Comparison of ENCODE assay signal across 19 cellular contexts in genomic region chr9:35054871-35055644, GRCh38. TPM values are rescaled to one million over a fixed set of nuclear protein-coding genes. Genes with fewer than 3 reads are reported as not detected.
DNase-seq lines count a peak whose midpoint lies in the region; ATAC-seq, FAIRE-seq and TF ChIP-seq lines count a peak whose summit lies in the region.
"Had no signal": no experiment of that assay in that cellular context is flagged by ENCODE, and none has a peak within 500 bp of the region (broad histone marks: within the 10 kb centered on the region; RNA-seq: fewer than 3 reads in every experiment).

No MANE protein-coding gene starts in this region.

- 90% methylated on average over 11 of the region's 14 CpGs for WGBS in K562 (ENCODE audit: insufficient coverage, low coverage, missing lambda C conversion rate)

- TF ChIP-seq POLR2A in HCT116 (IDR thresholded peaks at IDR 0.05; ENCODE audit: borderline replicate concordance, extremely low read depth, insufficient read depth, insufficient read length) (no peak), K562 (conservative IDR thresholded peaks at IDR 0.05) (peak; percentile 59; the same call in 1 of the 2 replicates)

- peak overlapping the region; percentile 7 for H3K27ac Mint-ChIP-seq in activated naive CD8-positive, alpha-beta T cell
- H3K27ac Mint-ChIP-seq in activated naive CD8-positive, alpha-beta T cell treated with anti-CD3 and anti-CD28 coated beads, Interleukin-2, amount 50 U/mL, for 24 hours = no peak overlapping the region

- no peaks in the 10 kb centered on the region for H3K9me3 Mint-ChIP-seq in activated naive CD8-positive, alpha-beta T cell (ENCODE audit: low read depth)
- H3K9me3 Mint-ChIP-seq in activated naive CD8-positive, alpha-beta T cell treated with anti-CD3 and anti-CD28 coated beads, Interleukin-2, amount 50 U/mL, for 24 hours = no peaks in the 10 kb centered on the region
- H3K9me3 Mint-ChIP-seq: CD8-positive, alpha-beta memory T cell had no signal

- H3K4me1 Mint-ChIP-seq in activated naive CD8-positive, alpha-beta T cell (ENCODE audit: low read depth) = no peaks in the 10 kb centered on the region
- H3K4me1 Mint-ChIP-seq in activated naive CD8-positive, alpha-beta T cell treated with anti-CD3 and anti-CD28 coated beads, Interleukin-2, amount 50 U/mL, for 24 hours = no peaks in the 10 kb centered on the region

- H3K9me1 ChIP-seq in K562 (ENCODE audit: control insufficient read depth, insufficient read depth, low read length) = no peaks in the 10 kb centered on the region

- RAD21 ChIA-PET in HCT116 (lab: Charles Lee; ENCODE audit: low non-redundant PET in 1 of 2, low total read pairs in 2 of 2, uncharacterized antibody in 2 of 2, unreplicated experiment in 2 of 2) = no interaction called here

- H3K4me3 ChIP-seq in HCT116 (replicated peaks in 1 of 2; ENCODE audit: low read depth in 1 of 2, low read length in 2 of 2) = no peak overlapping the region
- no peak overlapping the region for H3K4me3 ChIP-seq in K562

- TF ChIP-seq RAD21 in HCT116 (IDR thresholded peaks at IDR 0.05; ENCODE audit: low read depth) = no peak
- no peak for TF ChIP-seq RAD21 in K562 (CRISPR knock-in tag; conservative IDR thresholded peaks at IDR 0.05 in 1 of 2, IDR thresholded peaks at IDR 0.05 in 1 of 2)

- TF ChIP-seq CTCF in HCT116 (IDR thresholded peaks at IDR 0.05 in 2 of 3, conservative IDR thresholded peaks at IDR 0.05 in 1 of 3; ENCODE audit: borderline replicate concordance in 1 of 3, insufficient read depth in 1 of 3, low read depth in 2 of 3, low read length in 2 of 3) (no peak), K562 (IDR thresholded peaks at IDR 0.05 in 2 of 3, conservative IDR thresholded peaks at IDR 0.05 in 1 of 3; ENCODE audit: insufficient read depth in 2 of 3, low read depth in 1 of 3, low read length in 3 of 3) (no peak)

- no peak overlapping the region for H3K4me3 Mint-ChIP-seq in activated naive CD8-positive, alpha-beta T cell
- no peak overlapping the region for H3K4me3 Mint-ChIP-seq in activated naive CD8-positive, alpha-beta T cell treated with anti-CD3 and anti-CD28 coated beads, Interleukin-2, amount 50 U/mL, for 24 hours
- H3K4me3 Mint-ChIP-seq: CD8-positive, alpha-beta memory T cell had no signal

- no peaks in the 10 kb centered on the region for H3K9me2 ChIP-seq in HCT116 (ENCODE audit: insufficient read depth)

- H3K9ac ChIP-seq in HCT116 (ENCODE audit: low read length) (no peak overlapping the region), K562 (ENCODE audit: insufficient read depth in 1 of 2, low read depth in 2 of 2, low read length in 2 of 2) (no peak overlapping the region)
- H3K9ac ChIP-seq: KMS-11 had no signal

- H3K27me3 Mint-ChIP-seq in activated naive CD8-positive, alpha-beta T cell = no peaks in the 10 kb centered on the region
- H3K27me3 Mint-ChIP-seq in activated naive CD8-positive, alpha-beta T cell treated with anti-CD3 and anti-CD28 coated beads, Interleukin-2, amount 50 U/mL, for 24 hours = no peaks in the 10 kb centered on the region
- H3K27me3 Mint-ChIP-seq: CD8-positive, alpha-beta memory T cell had no signal

- POLR2A ChIA-PET in HCT116 (lab: Charles Lee) = no interaction called here
- POLR2A ChIA-PET in K562 (lab: Yijun Ruan, JAX) = interaction anchor here (0.9 to 3.8 kb wide), 2 partner anchors 11 to 14 kb away, joined by 3 to 12 read pairs; no protein-coding TSS in a partner anchor

- ATAC-seq in activated naive CD8-positive, alpha-beta T cell treated with anti-CD3 and anti-CD28 coated beads, Interleukin-2, amount 50 U/mL, for 24 hours = no peak
- no peak for ATAC-seq in HCT116
- ATAC-seq in K562 = no peak; the same call in 1 of the 3 replicates
- no peak for ATAC-seq in GM18858 (IDR thresholded peaks at IDR 0.05; ENCODE audit: unreplicated experiment)

- H3K27me3 ChIP-seq in HCT116 (ENCODE audit: insufficient read depth, low read length) (no peaks in the 10 kb centered on the region), K562 (ENCODE audit: control insufficient read depth in 2 of 2, insufficient read depth in 2 of 2, low read length in 2 of 2) (no peaks in the 10 kb centered on the region)

- in situ Hi-C loops in K562 (cut with MboI) = no loop called here

- no peak overlapping the region for H3K27ac ChIP-seq in HCT116 (ENCODE audit: low read depth, low read length)
- no peak overlapping the region for H3K27ac ChIP-seq in K562 (ENCODE audit: extremely low read depth, low read depth, low read length)
- H3K27ac ChIP-seq: KMS-11 had no signal

- no peak overlapping the region for H3K4me2 ChIP-seq in HCT116 (ENCODE audit: low read length)
- no peak overlapping the region for H3K4me2 ChIP-seq in K562 (ENCODE audit: insufficient read depth, low read length)
- H3K4me2 ChIP-seq: KMS-11 had no signal

- TF ChIP-seq EP300 in K562 (IDR thresholded peaks at IDR 0.05; ENCODE audit: low read length) = no peak

- H2AFZ ChIP-seq in HCT116 (ENCODE audit: low read depth, low read length, poor library complexity, severe bottlenecking) = no peak overlapping the region
- H2AFZ ChIP-seq in K562 (ENCODE audit: low read depth, low read length) = no peak overlapping the region

- H3K36me3 ChIP-seq in HCT116 (ENCODE audit: control insufficient read depth in 1 of 2, insufficient read depth in 2 of 2, low read length in 2 of 2) (peaks cover 41 to 45% of the 10 kb centered on the region in 2 experiments), K562 (ENCODE audit: control insufficient read depth, insufficient read depth, low read length) (peaks cover 50% of the 10 kb centered on the region)

- intact Hi-C loops in HCT116 (cut with micrococcal nuclease) (loop anchor here (5.0 kb wide), 1 partner anchor 293 kb away; no protein-coding TSS in a partner anchor), K562 (cut with micrococcal nuclease) (loop anchor here (5.0 kb wide), 2 partner anchors 58 to 158 kb away; a partner anchor contains a TSS)

- FAIRE-seq in K562 (lab: Jason Lieb, UNC) = no peak
- FAIRE-seq: D721Med had no signal

- DNase-seq in activated naive CD8-positive, alpha-beta T cell treated with anti-CD3 and anti-CD28 coated beads, Interleukin-2, amount 50 U/mL, for 24 hours = no peak
- DNase-seq in HCT116 (ENCODE audit: low read depth, low spot score) = no peak
- DNase-seq in K562 (ENCODE audit: extremely low read depth in 1 of 4, low spot score in 3 of 4) = no peak
- DNase-seq in NCI-H510A treated with DMSO at 0.1 percent for 48 hours (lab: John Stamatoyannopoulos, UW) = no peak
- no peak for DNase-seq in NCI-H1092 treated with DMSO at 0.1 percent for 48 hours (lab: John Stamatoyannopoulos, UW)
- DNase-seq: ACHN; C1 segment of cervical spinal cord; CD8-positive, alpha-beta memory T cell; DMS79; HCEC 1CT; MV-4-11; NCI-H1417; NCI-H187; NCI-H2227 treated with DMSO at 0.1 percent for 48 hours; NCI-H524 had no signal

- BruUV-seq in HCT116 (replicated peaks; lab: Mats Ljungman, UMichigan) = TSS peak; percentile 7
- BruUV-seq in K562 (replicated peaks; lab: Mats Ljungman, UMichigan) = no TSS peak

- H3K9me3 ChIP-seq in HCT116 (ENCODE audit: control insufficient read depth in 1 of 2, insufficient read depth in 1 of 2, low read depth in 1 of 2, low read length in 2 of 2) = no peaks in the 10 kb centered on the region
- no peaks in the 10 kb centered on the region for H3K9me3 ChIP-seq in K562 (replicated peaks; ENCODE audit: control insufficient read depth, insufficient read depth, low read depth, low read length)

- H3K4me1 ChIP-seq in HCT116 (ENCODE audit: control insufficient read depth in 1 of 2, insufficient read depth in 2 of 2, low read length in 2 of 2) (no peaks in the 10 kb centered on the region), K562 (replicated peaks in 1 of 2; ENCODE audit: control insufficient read depth in 2 of 2, insufficient read depth in 2 of 2, low read length in 2 of 2) (peaks cover 0 to 2% of the 10 kb centered on the region in 2 experiments; a peak in 2 of 5 replicates)

- H4K20me1 ChIP-seq in HCT116 (ENCODE audit: insufficient read depth) (no peaks in the 10 kb centered on the region; the same call in 1 of the 2 replicates), K562 (replicated peaks; ENCODE audit: control insufficient read depth, insufficient read depth, low read length) (no peaks in the 10 kb centered on the region)

- CTCF ChIA-PET in HCT116 (lab: Charles Lee) = no interaction called here
- CTCF ChIA-PET in K562 (lab: Yijun Ruan, JAX; ENCODE audit: low intra/inter-chr PET ratio) = no interaction called here

- H3K36me3 Mint-ChIP-seq in activated naive CD8-positive, alpha-beta T cell = peaks cover 26% of the 10 kb centered on the region
- H3K36me3 Mint-ChIP-seq in activated naive CD8-positive, alpha-beta T cell treated with anti-CD3 and anti-CD28 coated beads, Interleukin-2, amount 50 U/mL, for 24 hours (ENCODE audit: low read depth) = peaks cover 60% of the 10 kb centered on the region

- peaks cover 11% of the 10 kb centered on the region; the same call in 1 of the 2 replicates for H3K79me2 ChIP-seq in HCT116 (ENCODE audit: insufficient read depth, low read length)
- no peaks in the 10 kb centered on the region for H3K79me2 ChIP-seq in K562 (ENCODE audit: control insufficient read depth, insufficient read depth, low read length)

RNA-seq across cellular contexts. Expression of gene VCP, which starts 17.4 kb away (rescaled TPM):
- total RNA-seq in HCT116 (2021; ENCODE audit: unreplicated experiment) = 170 TPM
- 169 and 178 TPM in 2 replicates for polyA plus RNA-seq in HCT116 (2012)
- total RNA-seq in K562 (2011; cell fraction: chromatin; rRNA removed; ENCODE audit: low replicate concordance) = 216 and 351 TPM in 2 replicates
- total RNA-seq in K562 (2011; cell fraction: nucleolus; rRNA removed) = 188 and 217 TPM in 2 replicates
- 152 and 172 TPM in 2 replicates for total RNA-seq in K562 (2011; cell fraction: nucleoplasm; rRNA removed)
- total RNA-seq in K562 (2014; rRNA removed) = 192 and 235 TPM in 2 replicates
- total RNA-seq in K562 (2014; rRNA removed; fragmentation: Illumina TruSeq; extraction: Trizol) = 199 and 201 TPM in 2 replicates
- 199 TPM in 2 replicates for total RNA-seq in K562 (2015; rRNA removed; fragmentation: Illumina TruSeq; extraction: Trizol)
- total RNA-seq in K562 (2021) = 232 and 256 TPM in 2 replicates
- 221 and 257 TPM in 2 replicates for polyA plus RNA-seq in K562 (2011; rRNA removed)
- 155 and 189 TPM in 2 replicates for polyA plus RNA-seq in K562 (2011; cell fraction: cytosol; rRNA removed)
- 183 and 202 TPM in 2 replicates for polyA plus RNA-seq in K562 (2011; cell fraction: nucleus; rRNA removed)
- 167 and 233 TPM in 2 replicates for polyA plus RNA-seq in K562 (2012)
- polyA plus RNA-seq in K562 (2014; fragmentation: Illumina TruSeq; extraction: Trizol) = 209 and 259 TPM in 2 replicates
- 10 to 100 TPM in 1 of 2 experiments, 1 to 10 TPM in 1; 7.1 to 15.6 TPM for polyA plus RNA-seq in K562 (2014; fragmentation: Nextera tagmentation; extraction: Ambion mirVana)
- polyA plus RNA-seq in K562 (2014; rRNA removed) = 128 and 140 TPM in 2 replicates
- 359 and 459 TPM in 2 replicates for polyA minus RNA-seq in K562 (2011; rRNA and poly(A)+ RNA removed)
- 187 and 265 TPM in 2 replicates for polyA minus RNA-seq in K562 (2011; cell fraction: cytosol; rRNA and poly(A)+ RNA removed)
- 78.8 and 118 TPM in 2 replicates for polyA minus RNA-seq in K562 (2011; cell fraction: nucleus; rRNA and poly(A)+ RNA removed)

RNA-seq across cellular contexts. Expression of gene FANCG, which starts 24.7 kb away (rescaled TPM):
- total RNA-seq in HCT116 (2021; ENCODE audit: unreplicated experiment) (82.3 TPM), K562 (2014; rRNA removed) (27.3 and 30.8 TPM in 2 replicates), K562 (2014; rRNA removed; fragmentation: Illumina TruSeq; extraction: Trizol) (26.4 and 28.3 TPM in 2 replicates), K562 (2015; rRNA removed; fragmentation: Illumina TruSeq; extraction: Trizol) (30.0 and 31.0 TPM in 2 replicates), K562 (2021) (38.4 and 41.2 TPM in 2 replicates)
- polyA plus RNA-seq in HCT116 (2012) = 51.5 and 67.5 TPM in 2 replicates
- 129 and 224 TPM in 2 replicates for total RNA-seq in K562 (2011; cell fraction: chromatin; rRNA removed; ENCODE audit: low replicate concordance)
- total RNA-seq in K562 (2011; cell fraction: nucleolus; rRNA removed) = 134 and 157 TPM in 2 replicates
- total RNA-seq in K562 (2011; cell fraction: nucleoplasm; rRNA removed) = 133 and 142 TPM in 2 replicates
- polyA plus RNA-seq in K562 (2011; rRNA removed) (30.4 and 34.6 TPM in 2 replicates), K562 (2014; fragmentation: Illumina TruSeq; extraction: Trizol) (33.3 and 34.4 TPM in 2 replicates), K562 (2014; fragmentation: Nextera tagmentation; extraction: Ambion mirVana) (10 to 100 TPM in 1 of 2 experiments, 1 to 10 TPM in 1; 7.5 to 12.2 TPM), K562 (2014; rRNA removed) (39.0 and 43.9 TPM in 2 replicates)
- 27.2 and 33.0 TPM in 2 replicates for polyA plus RNA-seq in K562 (2011; cell fraction: cytosol; rRNA removed)
- polyA plus RNA-seq in K562 (2011; cell fraction: nucleus; rRNA removed) = 203 and 225 TPM in 2 replicates
- polyA plus RNA-seq in K562 (2012) = 40.8 and 55.4 TPM in 2 replicates
- 17.1 and 23.9 TPM in 2 replicates for polyA minus RNA-seq in K562 (2011; rRNA and poly(A)+ RNA removed)
- 14.3 and 32.8 TPM in 2 replicates for polyA minus RNA-seq in K562 (2011; cell fraction: cytosol; rRNA and poly(A)+ RNA removed)
- polyA minus RNA-seq in K562 (2011; cell fraction: nucleus; rRNA and poly(A)+ RNA removed) = 57.6 and 74.3 TPM in 2 replicates

RNA-seq across cellular contexts. Expression of gene PIGO, which starts 41.3 kb away (rescaled TPM):
- total RNA-seq in HCT116 (2021; ENCODE audit: unreplicated experiment) (24.0 TPM), K562 (2014; rRNA removed) (11.3 and 11.5 TPM in 2 replicates), K562 (2014; rRNA removed; fragmentation: Illumina TruSeq; extraction: Trizol) (5.4 and 6.7 TPM in 2 replicates), K562 (2015; rRNA removed; fragmentation: Illumina TruSeq; extraction: Trizol) (5.7 TPM in 2 replicates), K562 (2021) (13.7 and 15.8 TPM in 2 replicates)
- polyA plus RNA-seq in HCT116 (2012) = 19.8 and 22.1 TPM in 2 replicates
- 32.8 and 68.6 TPM in 2 replicates for total RNA-seq in K562 (2011; cell fraction: chromatin; rRNA removed; ENCODE audit: low replicate concordance)
- total RNA-seq in K562 (2011; cell fraction: nucleolus; rRNA removed) = 47.4 and 50.4 TPM in 2 replicates
- total RNA-seq in K562 (2011; cell fraction: nucleoplasm; rRNA removed) = 42.5 and 44.3 TPM in 2 replicates
- polyA plus RNA-seq in K562 (2011; rRNA removed) (9.7 and 15.0 TPM in 2 replicates), K562 (2014; fragmentation: Illumina TruSeq; extraction: Trizol) (10.1 and 12.2 TPM in 2 replicates), K562 (2014; fragmentation: Nextera tagmentation; extraction: Ambion mirVana) (1 to 10 TPM; 5.6 to 5.9 TPM), K562 (2014; rRNA removed) (10.2 and 11.1 TPM in 2 replicates)
- 14.0 and 17.3 TPM in 2 replicates for polyA plus RNA-seq in K562 (2011; cell fraction: cytosol; rRNA removed)
- polyA plus RNA-seq in K562 (2011; cell fraction: nucleus; rRNA removed) = 23.1 and 29.9 TPM in 2 replicates
- 8.0 and 12.3 TPM in 2 replicates for polyA plus RNA-seq in K562 (2012)
- 13.1 and 13.9 TPM in 2 replicates for polyA minus RNA-seq in K562 (2011; rRNA and poly(A)+ RNA removed)
- 10.6 and 15.7 TPM in 2 replicates for polyA minus RNA-seq in K562 (2011; cell fraction: cytosol; rRNA and poly(A)+ RNA removed)
- polyA minus RNA-seq in K562 (2011; cell fraction: nucleus; rRNA and poly(A)+ RNA removed) = 11.6 and 15.0 TPM in 2 replicates

RNA-seq across cellular contexts. Expression of gene STOML2, which starts 47.9 kb away (rescaled TPM):
- 245 TPM for total RNA-seq in HCT116 (2021; ENCODE audit: unreplicated experiment)
- 223 and 254 TPM in 2 replicates for polyA plus RNA-seq in HCT116 (2012)
- total RNA-seq in K562 (2011; cell fraction: chromatin; rRNA removed; ENCODE audit: low replicate concordance) = 76.3 and 158 TPM in 2 replicates
- total RNA-seq in K562 (2011; cell fraction: nucleolus; rRNA removed) = 104 and 106 TPM in 2 replicates
- 71.8 and 73.3 TPM in 2 replicates for total RNA-seq in K562 (2011; cell fraction: nucleoplasm; rRNA removed)
- total RNA-seq in K562 (2014; rRNA removed) = 215 and 273 TPM in 2 replicates
- total RNA-seq in K562 (2014; rRNA removed; fragmentation: Illumina TruSeq; extraction: Trizol) = 109 and 132 TPM in 2 replicates
- total RNA-seq in K562 (2015; rRNA removed; fragmentation: Illumina TruSeq; extraction: Trizol) = 131 and 132 TPM in 2 replicates
- 211 and 214 TPM in 2 replicates for total RNA-seq in K562 (2021)
- polyA plus RNA-seq in K562 (2011; rRNA removed) = 196 and 209 TPM in 2 replicates
- polyA plus RNA-seq in K562 (2011; cell fraction: cytosol; rRNA removed) = 233 and 355 TPM in 2 replicates
- polyA plus RNA-seq in K562 (2011; cell fraction: nucleus; rRNA removed) = 280 and 299 TPM in 2 replicates
- polyA plus RNA-seq in K562 (2012) = 165 and 193 TPM in 2 replicates
- 174 and 184 TPM in 2 replicates for polyA plus RNA-seq in K562 (2014; fragmentation: Illumina TruSeq; extraction: Trizol)
- polyA plus RNA-seq in K562 (2014; fragmentation: Nextera tagmentation; extraction: Ambion mirVana) = 100 to 1,000 TPM; 110 to 125 TPM
- polyA plus RNA-seq in K562 (2014; rRNA removed) = 220 and 244 TPM in 2 replicates
- 71.8 and 110 TPM in 2 replicates for polyA minus RNA-seq in K562 (2011; rRNA and poly(A)+ RNA removed)
- 42.0 and 53.1 TPM in 2 replicates for polyA minus RNA-seq in K562 (2011; cell fraction: cytosol; rRNA and poly(A)+ RNA removed)
- 30.8 and 50.8 TPM in 2 replicates for polyA minus RNA-seq in K562 (2011; cell fraction: nucleus; rRNA and poly(A)+ RNA removed)
